Comparison of ENCODE assay signal across 2 cellular contexts in the genomic region with DNA sequence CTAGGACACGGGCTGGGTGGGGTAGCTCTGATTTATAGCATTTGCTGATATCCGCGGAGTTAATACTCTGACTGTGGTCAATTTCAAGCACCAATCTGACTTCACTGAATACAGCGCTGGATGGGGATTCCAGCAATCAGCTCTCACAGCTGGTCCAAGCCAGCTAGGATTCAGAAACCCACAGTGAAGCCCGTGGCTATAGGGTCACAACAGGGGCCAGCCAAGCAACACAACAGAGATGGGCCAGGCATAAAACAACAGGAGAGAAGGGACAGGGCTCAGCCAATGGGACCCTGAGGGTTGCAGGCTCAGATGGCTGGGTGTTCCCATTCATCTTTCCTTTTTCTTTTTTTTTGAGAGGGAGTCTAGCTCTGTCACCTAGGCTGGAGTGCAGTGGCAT.
TF ChIP-seq lines count a peak whose summit lies in the region.

No MANE protein-coding gene starts in this region.

TF ChIP-seq in IMR-90, 13 proteins besides CTCF, POLR2A, EP300 and RAD21:
- TF ChIP-seq RFX5 (IDR thresholded peaks at IDR 0.05; ENCODE audit: low read depth, low read length) = no peak
- no peak for TF ChIP-seq BHLHE40 (IDR thresholded peaks at IDR 0.05; ENCODE audit: low read depth, low read length)
- TF ChIP-seq, protein P1, sequence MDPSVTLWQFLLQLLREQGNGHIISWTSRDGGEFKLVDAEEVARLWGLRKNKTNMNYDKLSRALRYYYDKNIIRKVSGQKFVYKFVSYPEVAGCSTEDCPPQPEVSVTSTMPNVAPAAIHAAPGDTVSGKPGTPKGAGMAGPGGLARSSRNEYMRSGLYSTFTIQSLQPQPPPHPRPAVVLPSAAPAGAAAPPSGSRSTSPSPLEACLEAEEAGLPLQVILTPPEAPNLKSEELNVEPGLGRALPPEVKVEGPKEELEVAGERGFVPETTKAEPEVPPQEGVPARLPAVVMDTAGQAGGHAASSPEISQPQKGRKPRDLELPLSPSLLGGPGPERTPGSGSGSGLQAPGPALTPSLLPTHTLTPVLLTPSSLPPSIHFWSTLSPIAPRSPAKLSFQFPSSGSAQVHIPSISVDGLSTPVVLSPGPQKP (IDR thresholded peaks at IDR 0.05; ENCODE audit: borderline replicate concordance, low read depth, low read length) = no peak
- TF ChIP-seq RCOR1 (IDR thresholded peaks at IDR 0.05; ENCODE audit: insufficient replicate concordance, low read length) = no peak
- no peak for TF ChIP-seq CEBPB (IDR thresholded peaks at IDR 0.05; ENCODE audit: low read depth, low read length)
- no peak for TF ChIP-seq MAFK (IDR thresholded peaks at IDR 0.05; ENCODE audit: low read depth, low read length)
- TF ChIP-seq MXI1 (IDR thresholded peaks at IDR 0.05; ENCODE audit: borderline replicate concordance, low read depth, low read length) = no peak
- TF ChIP-seq MAZ (IDR thresholded peaks at IDR 0.05; ENCODE audit: borderline replicate concordance, low read depth, low read length) = no peak
- no peak for TF ChIP-seq SMC3 (IDR thresholded peaks at IDR 0.05; ENCODE audit: low read depth, low read length)
- no peak for TF ChIP-seq FOS (IDR thresholded peaks at IDR 0.05; ENCODE audit: low read depth, low read length)
- TF ChIP-seq CHD1 (IDR thresholded peaks at IDR 0.05; ENCODE audit: low read depth, low read length) = no peak
- TF ChIP-seq NFE2L2 (IDR thresholded peaks at IDR 0.05; ENCODE audit: low read depth, low read length) = no peak
- TF ChIP-seq, protein P2, sequence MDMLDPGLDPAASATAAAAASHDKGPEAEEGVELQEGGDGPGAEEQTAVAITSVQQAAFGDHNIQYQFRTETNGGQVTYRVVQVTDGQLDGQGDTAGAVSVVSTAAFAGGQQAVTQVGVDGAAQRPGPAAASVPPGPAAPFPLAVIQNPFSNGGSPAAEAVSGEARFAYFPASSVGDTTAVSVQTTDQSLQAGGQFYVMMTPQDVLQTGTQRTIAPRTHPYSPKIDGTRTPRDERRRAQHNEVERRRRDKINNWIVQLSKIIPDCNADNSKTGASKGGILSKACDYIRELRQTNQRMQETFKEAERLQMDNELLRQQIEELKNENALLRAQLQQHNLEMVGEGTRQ (IDR thresholded peaks at IDR 0.05; ENCODE audit: low read depth, low read length) = no peak

TF ChIP-seq in GM12891, 5 proteins besides CTCF, POLR2A, EP300 and RAD21:
- TF ChIP-seq TAF1 (IDR thresholded peaks at IDR 0.05; ENCODE audit: low read depth, low read length) = no peak
- TF ChIP-seq PAX5 (IDR thresholded peaks at IDR 0.05; ENCODE audit: insufficient read depth, low read length, severe bottlenecking) = no peak
- no peak for TF ChIP-seq POLR2AphosphoS5 (IDR thresholded peaks at IDR 0.05; ENCODE audit: low read depth, low read length)
- no peak for TF ChIP-seq POU2F2 (IDR thresholded peaks at IDR 0.05; ENCODE audit: low read depth, low read length)
- TF ChIP-seq SPI1 (IDR thresholded peaks at IDR 0.05; ENCODE audit: low read depth, low read length) = no peak
